Comparison of ENCODE assay signal across 8 cellular contexts in the genomic region with DNA sequence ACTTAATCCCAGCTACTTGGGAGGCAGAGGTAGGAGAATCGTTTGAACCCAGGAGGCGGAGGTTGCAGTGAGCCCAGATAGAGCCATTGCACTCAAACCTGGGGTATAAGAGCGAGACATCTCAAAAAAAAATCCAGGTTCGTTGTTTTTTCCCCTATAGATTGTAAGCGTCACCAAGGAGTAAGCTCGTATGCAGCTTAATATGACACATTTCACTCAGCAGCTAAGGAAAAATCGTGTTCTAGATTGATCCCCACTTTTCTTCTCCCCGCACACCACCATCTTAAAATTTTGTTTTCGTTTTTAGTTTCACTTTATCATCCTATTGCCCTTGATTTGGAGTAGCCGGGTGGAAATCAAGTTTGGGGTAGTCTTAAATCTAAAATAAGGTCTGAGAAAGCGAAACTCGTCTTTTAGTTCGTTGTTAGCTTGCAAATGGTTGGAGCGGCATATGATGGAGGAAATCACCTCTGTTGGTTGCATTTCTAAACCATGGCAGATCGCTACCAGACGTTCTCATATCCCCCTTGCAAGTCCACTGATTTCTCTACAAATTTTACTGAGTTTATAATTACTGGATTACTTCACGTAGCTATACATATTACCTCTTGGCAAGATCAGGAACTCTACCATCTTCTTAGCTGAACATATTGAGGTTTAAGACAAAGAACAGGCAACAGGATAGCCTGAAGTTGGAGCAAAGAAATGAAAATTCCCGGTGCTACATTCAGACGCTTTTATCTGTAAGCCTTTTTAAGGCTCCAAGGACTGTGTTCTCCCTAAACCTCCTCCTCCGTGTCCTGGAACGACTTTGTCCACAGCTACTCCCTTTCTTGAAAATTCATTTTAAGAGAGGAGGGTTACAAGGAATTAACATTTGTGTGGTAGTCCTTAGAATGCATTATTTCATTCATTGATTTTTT.
DNase-seq lines count a peak whose midpoint lies in the region; ATAC-seq and TF ChIP-seq lines count a peak whose summit lies in the region.

No MANE protein-coding gene starts in this region.

- no peaks in the 10 kb centered on the region for H3K27me3 Mint-ChIP-seq in T-cell

- no peaks in the 10 kb centered on the region for H3K9me3 ChIP-seq in stomach

- TF ChIP-seq EP300 in stomach (IDR thresholded peaks at IDR 0.05) = no peak

- CTCF ChIA-PET in T-cell (lab: Charles Lee) = interaction anchor here (0.6 to 3.8 kb wide), 11 partner anchors 9 to 248 kb away, joined by 3 to 25 read pairs (median 4); a partner anchor contains a TSS

- peak overlapping the region; percentile 86 to 93 (median 89) for H3K27ac ChIP-seq in stomach

- TF ChIP-seq POLR2A in stomach (IDR thresholded peaks at IDR 0.05) = no peak

- intact Hi-C loops in stomach (cut with DNase I; ENCODE audit: low total_unique reads) = no loop called here

- TF ChIP-seq CTCF in stomach (IDR thresholded peaks at IDR 0.05) = no peak

- ATAC-seq in T-cell (replicated peaks in 1 of 4) = peak; percentile 5 to 37 (median 12)
- no peak for ATAC-seq in HG02840 (IDR thresholded peaks at IDR 0.05; ENCODE audit: low FRiP score, unreplicated experiment)
- ATAC-seq in HG03139 (IDR thresholded peaks at IDR 0.05; ENCODE audit: unreplicated experiment) = no peak

- POLR2A ChIA-PET in T-cell (lab: Charles Lee) = interaction anchor here (0.6 to 4.0 kb wide), 31 partner anchors 10 to 1867 kb away, joined by 3 to 91 read pairs (median 6); a partner anchor contains a TSS

- WGBS in stomach, 5 donors = 16 to 27% (median 20%) methylated on average over 21 of the region's 21 CpGs

- peaks cover 0 to 78% (median 27%) of the 10 kb centered on the region in 3 donors for H3K27me3 ChIP-seq in stomach

- H3K4me1 ChIP-seq in stomach = peaks cover 0 to 41% (median 29%) of the 10 kb centered on the region in 4 donors

- H3K36me3 Mint-ChIP-seq in T-cell = no peaks in the 10 kb centered on the region

- H3K4me3 Mint-ChIP-seq in T-cell = no peak overlapping the region

- H3K36me3 ChIP-seq in stomach = no peaks in the 10 kb centered on the region

- no peak overlapping the region for H3K27ac Mint-ChIP-seq in T-cell

- H3K4me3 ChIP-seq in stomach = peak overlapping the region; percentile 41 to 51 (median 46)

- H3K4me1 Mint-ChIP-seq in T-cell = peaks cover 20 to 26% (median 21%) of the 10 kb centered on the region in 3 donors

- DNase-seq in NCI-H2227 treated with DMSO at 0.1 percent for 48 hours (lab: John Stamatoyannopoulos, UW) (peak; percentile 65), NCI-H2227 (lab: John Stamatoyannopoulos, UW; ENCODE audit: unreplicated experiment) (no peak), T-cell (peak in 27 of 34 experiments; percentile 6 to 60 (median 30)), globus pallidus (ENCODE audit: low spot score) (peak; percentile 15), stomach (no peak), NK-92 (lab: John Stamatoyannopoulos, UW; ENCODE audit: unreplicated experiment) (no peak)

- H3K9me3 Mint-ChIP-seq in T-cell = no peaks in the 10 kb centered on the region

Comparison
In these comparisons a context has a peak if more than half of its experiments do, and no peak if none do; other contexts are left out.
1. DNase-seq: peak in NCI-H2227 treated with DMSO at 0.1 percent for 48 hours (single experiment), T-cell (27 of 34) and globus pallidus (single experiment); none in NCI-H2227 (single experiment), stomach (single experiment) and NK-92 (single experiment).
2. ATAC-seq: peak in T-cell (4 of 4); none in HG02840 (single experiment) and HG03139 (single experiment).